ENCODE assay signal across 8 cellular contexts in genomic region chr20:19973920-19974620, GRCh38. TPM values are rescaled to one million over a fixed set of nuclear protein-coding genes. Genes with fewer than 3 reads are reported as not detected.
DNase-seq lines count a peak whose midpoint lies in the region.

No MANE protein-coding gene starts in this region.

- H3K4me2 ChIP-seq in neuronal stem cell (ENCODE audit: insufficient read depth, low read length, poor library complexity, severe bottlenecking), result no peak overlapping the region

- no peak overlapping the region for H3K4ac ChIP-seq in neuronal stem cell (ENCODE audit: low read length)

- no CpG with 5 or more reads among the region's 8 CpGs for WGBS in neuronal stem cell (ENCODE audit: extremely low coverage in 2 of 2, insufficient read length in 2 of 2, insufficient replicate concordance in 1 of 2), 2 donors

- H3K27ac ChIP-seq in neuronal stem cell (replicated peaks; ENCODE audit: low read length), result no peak overlapping the region

- H2BK5ac ChIP-seq in neuronal stem cell (ENCODE audit: low read length), result no peak overlapping the region

- H3K4me3 ChIP-seq in neuronal stem cell (ENCODE audit: low read length in 2 of 2), result no peak overlapping the region

- H3K18ac ChIP-seq in neuronal stem cell (ENCODE audit: low read length), result no peak overlapping the region

- no peak overlapping the region for H4K8ac ChIP-seq in neuronal stem cell (ENCODE audit: low read depth, low read length)

- H2AFZ ChIP-seq in neuronal stem cell (ENCODE audit: low read length), result no peak overlapping the region

- H3K9me3 ChIP-seq in neuronal stem cell (replicated peaks in 1 of 2; ENCODE audit: control insufficient read depth in 2 of 2, insufficient read depth in 1 of 2, low read depth in 1 of 2, low read length in 2 of 2), result peaks cover 0 to 12% of the 10 kb centered on the region in 2 donors

- H2BK120ac ChIP-seq in neuronal stem cell (ENCODE audit: low read depth, low read length), result no peak overlapping the region

- H3K79me1 ChIP-seq in neuronal stem cell (ENCODE audit: low read depth, low read length), result no peaks in the 10 kb centered on the region

- peak overlapping the region; percentile 12 for H2BK15ac ChIP-seq in neuronal stem cell (ENCODE audit: low read length)

- DNase-seq in AG20443 (ENCODE audit: low spot score), result peak; percentile 83
- DNase-seq in RPMI7951 (ENCODE audit: low read depth), result peak; percentile 93
- peak; percentile 97 for DNase-seq in fibroblast of peridontal ligament (ENCODE audit: extremely low read depth)
- no peak for DNase-seq in neuronal stem cell (ENCODE audit: low spot score)
- no peak for DNase-seq in ecto neural progenitor cell (ENCODE audit: low spot score)
- no peak for DNase-seq in NCI-H2081 (lab: John Stamatoyannopoulos, UW)
- no peak for DNase-seq in stimulated activated CD4-positive, alpha-beta T cell treated with anti-CD3 and anti-CD28 coated beads, Interleukin-4, amount 100 ng/mL, for 24 hours
- no peak for DNase-seq in NCI-H128 (lab: John Stamatoyannopoulos, UW; ENCODE audit: unreplicated experiment)

- peaks cover 6 to 12% of the 10 kb centered on the region in 2 donors for H3K4me1 ChIP-seq in neuronal stem cell (ENCODE audit: control insufficient read depth in 2 of 2, insufficient read depth in 1 of 2, low read depth in 1 of 2, low read length in 2 of 2)

- H3K9ac ChIP-seq in neuronal stem cell (ENCODE audit: low read depth, low read length, poor library complexity), result no peak overlapping the region

- no peak overlapping the region for H3K23ac ChIP-seq in neuronal stem cell (ENCODE audit: low read depth, low read length, poor library complexity)

- H2BK12ac ChIP-seq in neuronal stem cell (ENCODE audit: low read length), result no peak overlapping the region

- no peak overlapping the region for H4K91ac ChIP-seq in neuronal stem cell (ENCODE audit: low read depth, low read length, poor library complexity)

- no peak overlapping the region for H3K14ac ChIP-seq in neuronal stem cell (ENCODE audit: low read length)

- H2AK5ac ChIP-seq in neuronal stem cell (ENCODE audit: low read depth, low read length), result no peak overlapping the region

- H3K27me3 ChIP-seq in neuronal stem cell (ENCODE audit: control insufficient read depth in 3 of 3, insufficient read depth in 3 of 3, low read depth in 1 of 3, low read length in 3 of 3), result peaks cover 0 to 11% (median 0%) of the 10 kb centered on the region in 3 experiments

- peaks cover 1 to 11% of the 10 kb centered on the region in 2 donors for H3K36me3 ChIP-seq in neuronal stem cell (replicated peaks in 1 of 2; ENCODE audit: control insufficient read depth in 2 of 2, insufficient read depth in 2 of 2, low read length in 2 of 2)

RNA-seq across cellular contexts. Expression of gene NAA20, which starts 43.1 kb away (rescaled TPM):
- 156 and 167 TPM in 2 replicates for total RNA-seq in RPMI7951 (2014; rRNA removed; shearing (Covaris generic))
- polyA plus RNA-seq in neuronal stem cell (2013, experiment 1 of 2), result 28.6 TPM
- 29.3 TPM for polyA plus RNA-seq in neuronal stem cell (2013, experiment 2 of 2)

Comparison
In these comparisons a context has a peak if more than half of its experiments do, and no peak if none do; other contexts are left out.
1. DNase-seq: peak in AG20443 (single experiment), RPMI7951 (single experiment) and fibroblast of peridontal ligament (single experiment); none in neuronal stem cell (single experiment), ecto neural progenitor cell (single experiment), NCI-H2081 (0 of 2), stimulated activated CD4-positive, alpha-beta T cell treated with anti-CD3 and anti-CD28 coated beads, Interleukin-4, amount 100 ng/mL, for 24 hours (single experiment) and NCI-H128 (single experiment).